In genomic region chr21:10270216-10270615, GRCh38 we compare ENCODE assay signal across 8 cellular contexts.
DNase-seq lines count a peak whose midpoint lies in the region; ATAC-seq and TF ChIP-seq lines count a peak whose summit lies in the region.
"Not testable (repeated sequence)": the region's sequence is repeated elsewhere in the genome, so short reads cannot be mapped to it uniquely, and the experiment has no call there.

No MANE protein-coding gene starts in this region.

- not testable (repeated sequence) for H3K27ac Mint-ChIP-seq in GM23338; activated CD4-positive, alpha-beta memory T cell treated with anti-CD3 and anti-CD28 coated beads, Interleukin-2, amount 10 ng/mL, durations not matched to agents 7 days and 5 days

- WGBS in HUES64: 68% methylated on average over 5 of the region's 5 CpGs

- H3K9ac ChIP-seq in HUES64 (ENCODE audit: low read depth, low read length): not testable (repeated sequence)

- not testable (repeated sequence) for H3K4me1 Mint-ChIP-seq in GM23338; activated CD4-positive, alpha-beta memory T cell treated with anti-CD3 and anti-CD28 coated beads, Interleukin-2, amount 10 ng/mL, durations not matched to agents 7 days and 5 days

- ATAC-seq in GM23338, left lobe of liver: not testable (repeated sequence)
- ATAC-seq in foreskin keratinocyte: peak; percentile 86

- H3K4me3 Mint-ChIP-seq in GM23338; activated CD4-positive, alpha-beta memory T cell treated with anti-CD3 and anti-CD28 coated beads, Interleukin-2, amount 10 ng/mL, durations not matched to agents 7 days and 5 days: not testable (repeated sequence)

- H3K4me1 ChIP-seq in GM23338 (ENCODE audit: insufficient read depth); HUES64 (ENCODE audit: insufficient read depth, low read length); foreskin keratinocyte: not testable (repeated sequence)

- not testable (repeated sequence) for H3K27ac ChIP-seq in GM23338 (ENCODE audit: low read depth); HUES64 (ENCODE audit: low read depth, low read length); foreskin keratinocyte

- peaks cover 23% of the 10 kb centered on the region for H3K9me3 Mint-ChIP-seq in GM23338
- peaks cover 13% of the 10 kb centered on the region for H3K9me3 Mint-ChIP-seq in activated CD4-positive, alpha-beta memory T cell treated with anti-CD3 and anti-CD28 coated beads, Interleukin-2, amount 10 ng/mL, durations not matched to agents 7 days and 5 days

- CTCF ChIA-PET in activated CD4-positive, alpha-beta memory T cell treated with anti-CD3 and anti-CD28 coated beads, Interleukin-2, amount 10 ng/mL, durations not matched to agents 7 days and 5 days (lab: Charles Lee): not testable (repeated sequence)

- peaks cover 22% of the 10 kb centered on the region for H3K9me3 ChIP-seq in HUES64 (ENCODE audit: insufficient read depth, low read depth, low read length)

- not testable (repeated sequence) for H3K4me3 ChIP-seq in GM23338
- peak overlapping the region; percentile 1 for H3K4me3 ChIP-seq in HUES64 (ENCODE audit: low read length)

- peaks cover 17% of the 10 kb centered on the region for H3K36me3 Mint-ChIP-seq in GM23338 (ENCODE audit: low read depth)
- not testable (repeated sequence) for H3K36me3 Mint-ChIP-seq in activated CD4-positive, alpha-beta memory T cell treated with anti-CD3 and anti-CD28 coated beads, Interleukin-2, amount 10 ng/mL, durations not matched to agents 7 days and 5 days (ENCODE audit: low read depth)

- H3F3A ChIP-seq in GM23338 (replicated peaks; ENCODE audit: low read depth): not testable (repeated sequence)

- DNase-seq in CD1c-positive myeloid dendritic cell (ENCODE audit: extremely low spot score): peak; percentile 14
- peak; percentile 54 for DNase-seq in GM23338 (ENCODE audit: low spot score)
- peak; percentile 9 for DNase-seq in activated CD4-positive, alpha-beta memory T cell treated with anti-CD3 and anti-CD28 coated beads, Interleukin-2, amount 10 ng/mL, durations not matched to agents 7 days and 5 days
- DNase-seq in cerebellar cortex (ENCODE audit: low spot score): peak; percentile 55
- peak; percentile 66 to 71 for DNase-seq in foreskin keratinocyte
- peak; percentile 19 for DNase-seq in left lobe of liver (ENCODE audit: low spot score)
- DNase-seq in renal cortical epithelial cell (ENCODE audit: low read depth): peak; percentile 49

- not testable (repeated sequence) for H4K20me1 ChIP-seq in GM23338 (replicated peaks; ENCODE audit: insufficient read depth)

- not testable (repeated sequence) for TF ChIP-seq CTCF in GM23338 (conservative IDR thresholded peaks at IDR 0.05; ENCODE audit: low read depth in 2 of 2); foreskin keratinocyte (conservative IDR thresholded peaks at IDR 0.05)

- H3K4me2 ChIP-seq in GM23338: not testable (repeated sequence)

- not testable (repeated sequence) for H3K27me3 ChIP-seq in GM23338 (ENCODE audit: insufficient read depth); HUES64 (ENCODE audit: insufficient read depth, low read length); foreskin keratinocyte

- H3K9me2 ChIP-seq in GM23338 (ENCODE audit: insufficient read depth): not testable (repeated sequence)

- H2AFZ ChIP-seq in GM23338: not testable (repeated sequence)

- not testable (repeated sequence) for H3K79me2 ChIP-seq in GM23338 (replicated peaks; ENCODE audit: insufficient read depth)

- peaks cover 13% of the 10 kb centered on the region for H3K27me3 Mint-ChIP-seq in GM23338 (ENCODE audit: insufficient read depth, low read depth, poor library complexity)
- H3K27me3 Mint-ChIP-seq in activated CD4-positive, alpha-beta memory T cell treated with anti-CD3 and anti-CD28 coated beads, Interleukin-2, amount 10 ng/mL, durations not matched to agents 7 days and 5 days: not testable (repeated sequence)

- not testable (repeated sequence) for H3K36me3 ChIP-seq in GM23338 (ENCODE audit: insufficient read depth); HUES64 (ENCODE audit: insufficient read depth, low read length)

- POLR2A ChIA-PET in activated CD4-positive, alpha-beta memory T cell treated with anti-CD3 and anti-CD28 coated beads, Interleukin-2, amount 10 ng/mL, durations not matched to agents 7 days and 5 days (lab: Charles Lee): not testable (repeated sequence)

Comparison
In these comparisons a context has a peak if more than half of its experiments do, and no peak if none do; other contexts are left out.
1. DNase-seq: peak in every context shown above with its lines; median percentile 68 in foreskin keratinocyte; 55 in cerebellar cortex; 54 in GM23338; 49 in renal cortical epithelial cell; 19 in left lobe of liver; 14 in CD1c-positive myeloid dendritic cell; 9 in activated CD4-positive, alpha-beta memory T cell treated with anti-CD3 and anti-CD28 coated beads, Interleukin-2, amount 10 ng/mL, durations not matched to agents 7 days and 5 days.